27 cellular contexts compared by ENCODE assay signal in genomic region chr10:83045731-83046130, GRCh38.
"Had no signal": no experiment of that assay in that cellular context is flagged by ENCODE, and none has a peak within 500 bp of the region (broad histone marks: within the 10 kb centered on the region; RNA-seq: fewer than 3 reads in every experiment).

No MANE protein-coding gene starts in this region.

- H3K27ac ChIP-seq: left lung, lower lobe of right lung, neural progenitor cell, neutrophil, parathyroid adenoma, right atrium auricular region, right lobe of liver, tibial nerve, uterus had no signal

- ATAC-seq: left cardiac atrium; left lung; lower lobe of right lung; natural killer cell; right lobe of liver; stimulated activated memory B cell treated with anti-CD40 and anti-IgM and Interleukin-4, amounts not matched to agents 10 μg/mL and 1 μg/mL and 100 μg/mL, for 72 hours; stimulated activated naive CD8-positive, alpha-beta T cell treated with anti-CD3 and anti-CD28 coated beads, Interleukin-15, amount 100 ng/mL, for 72 hours had no signal

- H2AFZ ChIP-seq: neural progenitor cell, parathyroid adenoma had no signal

- H3K4me2 ChIP-seq: neural progenitor cell, smooth muscle cell had no signal

- H3K4me1 ChIP-seq: left lung, lower lobe of right lung, neural progenitor cell, parathyroid adenoma, right atrium auricular region, right lobe of liver, tibial nerve, uterus had no signal

- DNase-seq: hippocampal formation; kidney glomerular epithelial cell; left cardiac atrium; left lung; lower lobe of right lung; mammary epithelial cell; mesendoderm; naive B cell; natural killer cell; nephron progenitor cell; occipital lobe; right lobe of liver; stimulated activated CD4-positive, alpha-beta T cell treated with anti-CD3 and anti-CD28 coated beads, Interleukin-1b, Interleukin-23, amount 100 ng/mL, for 48 hours; stimulated activated CD4-positive, alpha-beta T cell treated with anti-CD3 and anti-CD28 coated beads, Interleukin-2, amount 100 ng/mL, for 48 hours; stimulated activated CD4-positive, alpha-beta T cell treated with anti-CD3 and anti-CD28 coated beads, Interleukin-4, amount 100 ng/mL, for 4 hours; stimulated activated CD8-positive, alpha-beta memory T cell treated with anti-CD3 and anti-CD28 coated beads, Interleukin-4, amount 100 ng/mL, for 48 hours; stimulated activated naive CD4-positive, alpha-beta T cell treated with Interleukin-2 at 50 U/mL for 16 hours; stimulated activated naive CD8-positive, alpha-beta T cell treated with anti-CD3 and anti-CD28 coated beads, Interleukin-15, amount 100 ng/mL, for 72 hours; substantia nigra; uterus had no signal

- H3K4me3 ChIP-seq: left lung, lower lobe of right lung, neural progenitor cell, right atrium auricular region, right lobe of liver, smooth muscle cell, tibial nerve, uterus had no signal

- H3K36me3 ChIP-seq: left lung, lower lobe of right lung, neural progenitor cell, neutrophil, right atrium auricular region, right lobe of liver, tibial nerve, uterus had no signal

- H3K9me3 ChIP-seq: left lung, lower lobe of right lung, neutrophil, right atrium auricular region, right lobe of liver, tibial nerve, uterus had no signal

- H3K9ac ChIP-seq: neural progenitor cell, parathyroid adenoma had no signal

- H3K27me3 ChIP-seq: left lung, neural progenitor cell, neutrophil, right atrium auricular region, right lobe of liver, tibial nerve, uterus had no signal
